Comparison of ENCODE assay signal across 9 cellular contexts in the genomic region with DNA sequence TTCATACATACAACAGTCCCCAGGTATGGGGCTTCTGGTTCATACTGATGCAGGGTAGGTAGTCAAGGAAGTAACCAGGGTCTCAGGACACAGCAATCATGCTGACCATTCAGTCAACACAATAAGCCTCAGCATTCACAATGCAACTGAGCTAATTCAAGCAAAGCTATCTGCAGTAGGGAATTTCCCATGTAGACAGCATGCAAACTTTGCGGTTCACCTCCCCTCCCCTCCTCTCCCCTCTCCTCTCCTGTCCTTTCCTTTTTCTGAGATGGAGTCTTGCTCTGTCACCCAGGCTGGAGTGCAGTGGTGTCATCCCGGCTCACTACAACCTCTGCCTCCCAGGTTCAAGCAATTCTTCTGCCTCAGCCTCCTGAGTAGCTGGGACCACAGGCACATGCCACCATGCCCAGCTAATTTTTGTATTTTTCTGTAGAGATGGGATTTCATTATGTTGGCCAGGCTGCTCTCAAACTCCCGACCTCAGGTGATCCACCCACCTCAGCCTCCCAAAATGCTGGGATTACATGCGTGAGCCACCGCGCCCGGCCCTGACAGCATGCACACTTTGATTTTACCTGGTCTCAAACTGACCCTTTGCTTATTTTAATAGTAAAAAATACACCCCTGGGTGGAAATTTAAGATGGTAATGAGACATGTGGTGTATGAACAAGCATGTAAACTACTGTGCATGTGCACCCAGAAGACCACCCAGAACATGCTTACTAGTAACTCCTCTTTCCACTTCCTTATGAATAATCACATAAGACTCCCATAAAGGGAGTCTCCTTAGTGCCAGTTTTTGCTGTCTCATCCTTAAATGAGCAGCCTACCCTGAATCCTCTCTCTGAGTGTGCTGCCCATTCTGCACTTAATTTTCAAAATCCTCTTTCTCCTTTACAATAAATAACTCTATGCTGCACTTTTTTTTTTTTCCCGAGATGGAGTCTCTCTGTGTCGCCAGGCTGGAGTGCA. TPM values are rescaled to one million over a fixed set of nuclear protein-coding genes. Genes with fewer than 3 reads are reported as not detected.
DNase-seq lines count a peak whose midpoint lies in the region; ATAC-seq, FAIRE-seq and TF ChIP-seq lines count a peak whose summit lies in the region.
"Had no signal": no experiment of that assay in that cellular context is flagged by ENCODE, and none has a peak within 500 bp of the region (broad histone marks: within the 10 kb centered on the region; RNA-seq: fewer than 3 reads in every experiment).

No MANE protein-coding gene starts in this region.

- peak overlapping the region; percentile 9 for H2AFZ ChIP-seq in GM12878 (ENCODE audit: control insufficient read depth, low read depth, low read length)

- peaks cover 0 to 8% (median 0%) of the 10 kb centered on the region in 9 donors for H3K36me3 ChIP-seq in heart left ventricle
- no peaks in the 10 kb centered on the region for H3K36me3 ChIP-seq in GM12878 (ENCODE audit: control insufficient read depth in 2 of 2, insufficient read depth in 2 of 2, low read length in 1 of 2)

- no peaks in the 10 kb centered on the region for H3K36me3 Mint-ChIP-seq in stimulated activated effector memory CD8-positive, alpha-beta T cell treated with anti-CD3 and anti-CD28 coated beads, Interleukin-12 subunit alpha, Interleukin-12 subunit beta, amount 100 ng/mL, for 72 hours
- H3K36me3 Mint-ChIP-seq in activated naive CD8-positive, alpha-beta T cell treated with anti-CD3 and anti-CD28 coated beads for 36 hours, result no peaks in the 10 kb centered on the region

- H3K4me2 ChIP-seq in GM12878 (ENCODE audit: control insufficient read depth, insufficient read depth), result peak overlapping the region; percentile 61

- H3K4me3 ChIP-seq in heart left ventricle (no peak overlapping the region), GM12878 (peak overlapping the region; percentile 7; the same call in 1 of the 2 replicates)
- H3K4me3 ChIP-seq: SK-N-MC had no signal

- SMC1A ChIA-PET in GM12878 (lab: Charles Lee; ENCODE audit: uncharacterized antibody, unreplicated experiment), result interaction anchor here (0.7 to 2.1 kb wide), 8 partner anchors 8 to 254 kb away, joined by 3 to 11 read pairs (median 4); a partner anchor contains a TSS

- H3K4me3 Mint-ChIP-seq in stimulated activated effector memory CD8-positive, alpha-beta T cell treated with anti-CD3 and anti-CD28 coated beads, Interleukin-12 subunit alpha, Interleukin-12 subunit beta, amount 100 ng/mL, for 72 hours, result no peak overlapping the region
- no peak overlapping the region for H3K4me3 Mint-ChIP-seq in activated naive CD8-positive, alpha-beta T cell treated with anti-CD3 and anti-CD28 coated beads for 36 hours

- no peak for TF ChIP-seq POLR2A in heart left ventricle (IDR thresholded peaks at IDR 0.05)
- no peak for TF ChIP-seq POLR2A in GM12878 (IDR thresholded peaks at IDR 0.05; ENCODE audit: low read depth, low read length)

- RAD21 ChIA-PET in GM12878 (lab: Charles Lee; ENCODE audit: unreplicated experiment), result interaction anchor here (0.6 to 1.3 kb wide), 4 partner anchors 9 to 256 kb away, joined by 4 to 6 read pairs (median 5); a partner anchor contains a TSS

- in situ Hi-C loops in GM12878 (cut with MboI), result no loop called here

- 84 to 88% (median 86%) methylated on average over 9 of the region's 9 CpGs for WGBS in heart left ventricle, 4 donors
- WGBS in GM12878 (ENCODE audit: insufficient coverage, insufficient replicate concordance, low lambda C conversion rate, missing lambda C conversion rate), result 60% methylated on average over 9 of the region's 9 CpGs

- peaks cover 5% of the 10 kb centered on the region for H3K27me3 Mint-ChIP-seq in activated naive CD8-positive, alpha-beta T cell treated with anti-CD3 and anti-CD28 coated beads for 36 hours

- ATAC-seq in heart left ventricle (peak in 3 of 4 donors; percentile 26 to 46 (median 40)), Right ventricle myocardium inferior (no peak), HG03378 (IDR thresholded peaks at IDR 0.05; ENCODE audit: unreplicated experiment) (peak; percentile 49), GM12878 (peak; percentile 91), GM18858 (IDR thresholded peaks at IDR 0.05; ENCODE audit: unreplicated experiment) (no peak)
- peak; percentile 36 for ATAC-seq in stimulated activated effector memory CD8-positive, alpha-beta T cell treated with anti-CD3 and anti-CD28 coated beads, Interleukin-12 subunit alpha, Interleukin-12 subunit beta, amount 100 ng/mL, for 72 hours

- CTCF ChIA-PET in GM12878 (lab: Yijun Ruan, JAX), result interaction anchor here (1.1 kb wide), 1 partner anchor 106 kb away, joined by 3 read pairs; no protein-coding TSS in a partner anchor

- H3K27ac ChIP-seq in heart left ventricle (peak overlapping the region in 2 of 12 donors; percentile 24 to 94), GM12878 (ENCODE audit: control insufficient read depth, insufficient read depth) (peak overlapping the region; percentile 13)
- H3K27ac ChIP-seq: SK-N-MC had no signal

- POLR2A ChIA-PET in GM12878 (lab: Charles Lee), result interaction anchor here (0.9 to 1.2 kb wide), 2 partner anchors 10 to 532 kb away, joined by 4 to 6 read pairs; a partner anchor contains a TSS

- H3K9me3 ChIP-seq in heart left ventricle, result no peaks in the 10 kb centered on the region
- no peaks in the 10 kb centered on the region for H3K9me3 ChIP-seq in GM12878 (replicated peaks; ENCODE audit: control insufficient read depth, insufficient read depth, low read length)

- BruUV-seq in GM12878 (replicated peaks; lab: Mats Ljungman, UMichigan), result no TSS peak

- no peaks in the 10 kb centered on the region for H4K20me1 ChIP-seq in GM12878 (ENCODE audit: control insufficient read depth, insufficient read depth)

- H3K27me3 ChIP-seq in heart left ventricle (no peaks in the 10 kb centered on the region), GM12878 (replicated peaks in 1 of 2; ENCODE audit: control insufficient read depth in 2 of 2, insufficient read depth in 2 of 2, low read length in 1 of 2) (no peaks in the 10 kb centered on the region)

- no peaks in the 10 kb centered on the region for H3K4me1 Mint-ChIP-seq in stimulated activated effector memory CD8-positive, alpha-beta T cell treated with anti-CD3 and anti-CD28 coated beads, Interleukin-12 subunit alpha, Interleukin-12 subunit beta, amount 100 ng/mL, for 72 hours
- peaks cover 2% of the 10 kb centered on the region for H3K4me1 Mint-ChIP-seq in activated naive CD8-positive, alpha-beta T cell treated with anti-CD3 and anti-CD28 coated beads for 36 hours

- peak; percentile 84 for FAIRE-seq in GM12878 (lab: Jason Lieb, UNC)

- TF ChIP-seq RAD21 in GM12878 (IDR thresholded peaks at IDR 0.05; ENCODE audit: insufficient read depth, low read depth, low read length), result no peak

- peaks cover 0 to 63% (median 4%) of the 10 kb centered on the region in 12 donors for H3K4me1 ChIP-seq in heart left ventricle
- peaks cover 36% of the 10 kb centered on the region for H3K4me1 ChIP-seq in GM12878 (ENCODE audit: control insufficient read depth, insufficient read depth, low read length)

- no peak for DNase-seq in heart left ventricle
- DNase-seq in Right ventricle myocardium inferior (ENCODE audit: missing footprints), result no peak
- peak; percentile 76 for DNase-seq in GM12878 (ENCODE audit: low read depth, low spot score)
- no peak for DNase-seq in stimulated activated effector memory CD8-positive, alpha-beta T cell treated with anti-CD3 and anti-CD28 coated beads, Interleukin-12 subunit alpha, Interleukin-12 subunit beta, amount 100 ng/mL, for 72 hours (ENCODE audit: low spot score in 2 of 2)
- DNase-seq in activated naive CD8-positive, alpha-beta T cell treated with anti-CD3 and anti-CD28 coated beads for 36 hours, result no peak
- DNase-seq in NCI-H510A (lab: John Stamatoyannopoulos, UW), result no peak

- no peaks in the 10 kb centered on the region for H3K9me3 Mint-ChIP-seq in stimulated activated effector memory CD8-positive, alpha-beta T cell treated with anti-CD3 and anti-CD28 coated beads, Interleukin-12 subunit alpha, Interleukin-12 subunit beta, amount 100 ng/mL, for 72 hours
- H3K9me3 Mint-ChIP-seq in activated naive CD8-positive, alpha-beta T cell treated with anti-CD3 and anti-CD28 coated beads for 36 hours, result no peaks in the 10 kb centered on the region

- H3K79me2 ChIP-seq in GM12878 (ENCODE audit: control insufficient read depth, insufficient read depth, low read length), result no peaks in the 10 kb centered on the region

- TF ChIP-seq CTCF in heart left ventricle (IDR thresholded peaks at IDR 0.05) (no peak), GM12878 (IDR thresholded peaks at IDR 0.05 in 2 of 3, conservative IDR thresholded peaks at IDR 0.05 in 1 of 3; ENCODE audit: control insufficient read depth in 2 of 3, extremely low read depth in 1 of 3, insufficient read depth in 1 of 3, low read depth in 3 of 3, low read length in 3 of 3) (no peak)

- no peak overlapping the region for H3K27ac Mint-ChIP-seq in stimulated activated effector memory CD8-positive, alpha-beta T cell treated with anti-CD3 and anti-CD28 coated beads, Interleukin-12 subunit alpha, Interleukin-12 subunit beta, amount 100 ng/mL, for 72 hours
- H3K27ac Mint-ChIP-seq in activated naive CD8-positive, alpha-beta T cell treated with anti-CD3 and anti-CD28 coated beads for 36 hours, result no peak overlapping the region

- no peak for TF ChIP-seq EP300 in GM12878 (IDR thresholded peaks at IDR 0.05; ENCODE audit: borderline replicate concordance in 1 of 2, control insufficient read depth in 1 of 2, low read depth in 2 of 2, low read length in 2 of 2)

- no peak overlapping the region for H3K9ac ChIP-seq in GM12878 (ENCODE audit: control insufficient read depth, insufficient read depth, low read length)

- intact Hi-C loops in heart left ventricle (cut with DNase I) (loop anchor here in 1 of 10 donors (10.0 kb wide), 1 partner anchor 57 kb away; a partner anchor contains a TSS), Right ventricle myocardium inferior (cut with DNase I) (no loop called here), GM12878 (cut with micrococcal nuclease; ENCODE audit: unreplicated experiment) (no loop called here)

RNA-seq across cellular contexts. Expression of a gene that starts 9.3 kb away (rescaled TPM):
- total RNA-seq in heart left ventricle (10 to 100 TPM in 2 of 9 donors, 1 to 10 TPM in 7; 3.9 to 19.1 (median 5.6) TPM), Right ventricle myocardium inferior (5.7 TPM), GM12878 (2014; rRNA removed) (19.3 and 20.7 TPM in 2 replicates), GM12878 (2014; rRNA removed; fragmentation: Illumina TruSeq; extraction: Trizol) (16.0 and 16.1 TPM in 2 replicates), GM12878 (2021) (22.6 and 22.9 TPM in 2 replicates)
- polyA plus RNA-seq in heart left ventricle (1 to 10 TPM; 3.9 TPM), GM12878 (2011; rRNA removed) (11.2 and 12.7 TPM in 2 replicates), GM12878 (2014; fragmentation: Illumina TruSeq; extraction: Trizol) (18.2 and 23.1 TPM in 2 replicates), GM12878 (2014; fragmentation: Nextera tagmentation; extraction: Ambion mirVana) (10 to 100 TPM; 12.8 to 15.4 TPM), GM12878 (2014; rRNA removed) (25.2 and 28.0 TPM in 2 replicates), GM12878 (2016; fragmentation: Nextera tagmentation; extraction: Ambion mirVana) (10 to 100 TPM; 23.5 to 27.6 TPM)
- 4.7 and 6.0 TPM in 2 replicates for total RNA-seq in GM12878 (2013; cell fraction: nucleolus; rRNA removed)
- 10.5 TPM for polyA plus RNA-seq in GM12878 (2011; ENCODE audit: low read depth)
- 10.1 and 11.8 TPM in 2 replicates for polyA plus RNA-seq in GM12878 (2011; cell fraction: cytosol; rRNA removed)
- polyA plus RNA-seq in GM12878 (2011; cell fraction: nucleus; rRNA removed), result 6.2 and 6.5 TPM in 2 replicates
- polyA plus RNA-seq in GM12878 (2012), result 11.8 and 15.3 TPM in 2 replicates
- polyA minus RNA-seq in GM12878 (2011; rRNA and poly(A)+ RNA removed), result 5.9 and 10.0 TPM in 2 replicates
- polyA minus RNA-seq in GM12878 (2011; cell fraction: cytosol; rRNA and poly(A)+ RNA removed), result 2.7 and 4.2 TPM in 2 replicates
- 3.1 and 5.9 TPM in 2 replicates for polyA minus RNA-seq in GM12878 (2011; cell fraction: nucleus; rRNA and poly(A)+ RNA removed)
- 1 to 10 TPM; 4.9 to 6.1 TPM for total RNA-seq in activated naive CD8-positive, alpha-beta T cell treated with anti-CD3 and anti-CD28 coated beads for 36 hours

RNA-seq across cellular contexts. Expression of a gene that starts 39.8 kb away (rescaled TPM):
- total RNA-seq in heart left ventricle (10 to 100 TPM in 4 of 9 donors, 1 to 10 TPM in 5; 3.1 to 43.5 (median 8.3) TPM), Right ventricle myocardium inferior (8.6 TPM), GM12878 (2014; rRNA removed) (12.3 and 13.6 TPM in 2 replicates), GM12878 (2014; rRNA removed; fragmentation: Illumina TruSeq; extraction: Trizol) (10.2 and 12.1 TPM in 2 replicates), GM12878 (2021) (7.4 and 9.2 TPM in 2 replicates)
- polyA plus RNA-seq in heart left ventricle (1 to 10 TPM; 3.5 to 4.5 TPM), GM12878 (2011; rRNA removed) (0.15 and 0.30 TPM in 2 replicates), GM12878 (2014; fragmentation: Illumina TruSeq; extraction: Trizol) (10.9 TPM in 2 replicates), GM12878 (2014; fragmentation: Nextera tagmentation; extraction: Ambion mirVana) (1 to 10 TPM; 2.9 to 5.6 TPM), GM12878 (2014; rRNA removed) (8.0 and 9.6 TPM in 2 replicates), GM12878 (2016; fragmentation: Nextera tagmentation; extraction: Ambion mirVana) (1 to 10 TPM; 3.7 to 3.8 TPM)
- total RNA-seq in GM12878 (2013; cell fraction: nucleolus; rRNA removed), result 3.4 and 8.4 TPM in 2 replicates
- polyA plus RNA-seq in GM12878 (2011; ENCODE audit: low read depth), result 1.4 TPM
- polyA plus RNA-seq in GM12878 (2011; cell fraction: cytosol; rRNA removed), result 0.28 TPM in 2 replicates
- 0.16 and 0.25 TPM in 2 replicates for polyA plus RNA-seq in GM12878 (2011; cell fraction: nucleus; rRNA removed)
- 1.9 and 2.4 TPM in 2 replicates for polyA plus RNA-seq in GM12878 (2012)
- polyA minus RNA-seq in GM12878 (2011; rRNA and poly(A)+ RNA removed), result 0.41 TPM in 1 of 2 replicates, not detected in the other
- polyA minus RNA-seq in GM12878 (2011; cell fraction: cytosol; rRNA and poly(A)+ RNA removed), result not detected in 2 replicates
- polyA minus RNA-seq in GM12878 (2011; cell fraction: nucleus; rRNA and poly(A)+ RNA removed), result 2.4 and 2.9 TPM in 2 replicates
- total RNA-seq in activated naive CD8-positive, alpha-beta T cell treated with anti-CD3 and anti-CD28 coated beads for 36 hours, result under 1 TPM; 0.19 to 0.42 TPM

RNA-seq across cellular contexts. Expression of a gene that starts 55.5 kb away (rescaled TPM):
- total RNA-seq in heart left ventricle, result 10 to 100 TPM in 8 of 9 donors, 1 to 10 TPM in 1; 5.2 to 22.9 (median 13.1) TPM
- polyA plus RNA-seq in heart left ventricle, result 10 to 100 TPM in 1 of 2 donors, 1 to 10 TPM in 1; 7.7 to 30.1 TPM
- total RNA-seq in Right ventricle myocardium inferior, result 15.6 TPM
- 73.2 and 82.2 TPM in 2 replicates for total RNA-seq in GM12878 (2013; cell fraction: nucleolus; rRNA removed)
- total RNA-seq in GM12878 (2014; rRNA removed), result 13.7 and 14.4 TPM in 2 replicates
- total RNA-seq in GM12878 (2014; rRNA removed; fragmentation: Illumina TruSeq; extraction: Trizol), result 21.1 and 21.7 TPM in 2 replicates
- 13.3 and 15.7 TPM in 2 replicates for total RNA-seq in GM12878 (2021)
- polyA plus RNA-seq in GM12878 (2011; ENCODE audit: low read depth), result 4.5 TPM
- polyA plus RNA-seq in GM12878 (2011; rRNA removed), result 18.9 and 26.9 TPM in 2 replicates
- 5.8 and 6.3 TPM in 2 replicates for polyA plus RNA-seq in GM12878 (2011; cell fraction: cytosol; rRNA removed)
- 7.1 and 7.9 TPM in 2 replicates for polyA plus RNA-seq in GM12878 (2011; cell fraction: nucleus; rRNA removed)
- polyA plus RNA-seq in GM12878 (2012), result 9.6 TPM in 2 replicates
- polyA plus RNA-seq in GM12878 (2014; fragmentation: Illumina TruSeq; extraction: Trizol), result 36.2 and 52.5 TPM in 2 replicates
- polyA plus RNA-seq in GM12878 (2014; fragmentation: Nextera tagmentation; extraction: Ambion mirVana), result 10 to 100 TPM; 36.3 to 57.1 TPM
- polyA plus RNA-seq in GM12878 (2014; rRNA removed), result 9.6 and 11.5 TPM in 2 replicates
- polyA plus RNA-seq in GM12878 (2016; fragmentation: Nextera tagmentation; extraction: Ambion mirVana), result 10 to 100 TPM; 40.7 to 41.1 TPM
- 9.0 and 9.6 TPM in 2 replicates for polyA minus RNA-seq in GM12878 (2011; rRNA and poly(A)+ RNA removed)
- 3.6 and 6.3 TPM in 2 replicates for polyA minus RNA-seq in GM12878 (2011; cell fraction: cytosol; rRNA and poly(A)+ RNA removed)
- polyA minus RNA-seq in GM12878 (2011; cell fraction: nucleus; rRNA and poly(A)+ RNA removed), result 6.9 and 10.3 TPM in 2 replicates
- total RNA-seq in activated naive CD8-positive, alpha-beta T cell treated with anti-CD3 and anti-CD28 coated beads for 36 hours, result 10 to 100 TPM; 13.2 to 14.0 TPM

Comparison
In these comparisons a context has a peak if more than half of its experiments do, and no peak if none do; other contexts are left out.
1. ATAC-seq: peak in heart left ventricle (3 of 4), HG03378 (single experiment), GM12878 (single experiment) and stimulated activated effector memory CD8-positive, alpha-beta T cell treated with anti-CD3 and anti-CD28 coated beads, Interleukin-12 subunit alpha, Interleukin-12 subunit beta, amount 100 ng/mL, for 72 hours (single experiment); none in Right ventricle myocardium inferior (single experiment) and GM18858 (single experiment).